ENCODE assay signal across 25 cellular contexts in genomic region chr10:50919010-50919409, GRCh38. TPM values are rescaled to one million over a fixed set of nuclear protein-coding genes. Genes with fewer than 3 reads are reported as not detected.
DNase-seq lines count a peak whose midpoint lies in the region; ATAC-seq, FAIRE-seq and TF ChIP-seq lines count a peak whose summit lies in the region.
"Had no signal": no experiment of that assay in that cellular context is flagged by ENCODE, and none has a peak within 500 bp of the region (broad histone marks: within the 10 kb centered on the region; RNA-seq: fewer than 3 reads in every experiment).

No MANE protein-coding gene starts in this region.

- H3K79me2 ChIP-seq in GM23248 (ENCODE audit: insufficient read depth) = no peaks in the 10 kb centered on the region

- no peak for TF ChIP-seq POLR2A in upper lobe of left lung (IDR thresholded peaks at IDR 0.05)

- H4K20me1 ChIP-seq in GM23248 (ENCODE audit: insufficient read depth) = no peaks in the 10 kb centered on the region

- H3K18ac ChIP-seq in neuronal stem cell (ENCODE audit: low read length) = no peak overlapping the region

- H3K9me2 ChIP-seq in GM23248 (ENCODE audit: insufficient read depth) = no peaks in the 10 kb centered on the region

- H3K9ac ChIP-seq in GM23248 = no peak overlapping the region
- H3K9ac ChIP-seq in neuronal stem cell (ENCODE audit: low read depth, low read length, poor library complexity) = no peak overlapping the region

- H3K36me3 ChIP-seq in GM23248 (ENCODE audit: low read depth) = no peaks in the 10 kb centered on the region
- H3K36me3 ChIP-seq in RWPE2 (ENCODE audit: low read depth) = no peaks in the 10 kb centered on the region
- no peaks in the 10 kb centered on the region for H3K36me3 ChIP-seq in neuronal stem cell (replicated peaks in 1 of 2; ENCODE audit: control insufficient read depth in 2 of 2, insufficient read depth in 2 of 2, low read length in 2 of 2)
- H3K36me3 ChIP-seq in upper lobe of left lung = no peaks in the 10 kb centered on the region
- H3K36me3 ChIP-seq: HAP-1 had no signal

- DNase-seq in Daoy (ENCODE audit: low read depth) (peak; percentile 4), GM23248 (peak; percentile 61), RWPE2 (ENCODE audit: low spot score) (no peak), frontal cortex (ENCODE audit: low spot score in 2 of 2) (no peak), COLO668 (lab: John Stamatoyannopoulos, UW; ENCODE audit: unreplicated experiment) (no peak), neuronal stem cell (ENCODE audit: low spot score) (no peak), upper lobe of left lung (no peak)
- DNase-seq: ACHN, AML-193, DMS79, GDM1, MV-4-11, NCI-H1417 treated with DMSO at 0.1 percent for 48 hours, NCI-H187 treated with DMSO at 0.1 percent for 48 hours, NCI-H2171 treated with DMSO at 0.1 percent for 48 hours, NCI-H446 treated with DMSO at 0.1 percent for 48 hours, NCI-H748 treated with DMSO at 0.1 percent for 48 hours, OCI-M1, SIG-M5, T-helper 1 cell had no signal

- H4K91ac ChIP-seq in neuronal stem cell (ENCODE audit: low read depth, low read length, poor library complexity) = no peak overlapping the region

- no peak for TF ChIP-seq EP300 in upper lobe of left lung (IDR thresholded peaks at IDR 0.05)

- H3K23ac ChIP-seq in neuronal stem cell (ENCODE audit: low read depth, low read length, poor library complexity) = no peak overlapping the region

- H3K79me1 ChIP-seq in neuronal stem cell (ENCODE audit: low read depth, low read length) = no peaks in the 10 kb centered on the region

- TF ChIP-seq CTCF in RWPE2 (IDR thresholded peaks at IDR 0.05; ENCODE audit: poor library complexity, severe bottlenecking) = no peak
- no peak for TF ChIP-seq CTCF in upper lobe of left lung (IDR thresholded peaks at IDR 0.05)

- no peak for FAIRE-seq in frontal cortex (lab: Jason Lieb, UNC)
- FAIRE-seq: K562 had no signal

- H3K4me2 ChIP-seq in GM23248 (ENCODE audit: unreplicated experiment) (no peak overlapping the region), neuronal stem cell (ENCODE audit: insufficient read depth, low read length, poor library complexity, severe bottlenecking) (no peak overlapping the region)

- H3K4ac ChIP-seq in neuronal stem cell (ENCODE audit: low read length) = no peak overlapping the region

- no peak overlapping the region for H3K14ac ChIP-seq in neuronal stem cell (ENCODE audit: low read length)

- H2BK15ac ChIP-seq in neuronal stem cell (ENCODE audit: low read length) = no peak overlapping the region

- H3K27me3 ChIP-seq in GM23248 (replicated peaks; ENCODE audit: insufficient read depth) (no peaks in the 10 kb centered on the region), RWPE2 (ENCODE audit: insufficient read depth, poor library complexity, severe bottlenecking) (no peaks in the 10 kb centered on the region), neuronal stem cell (ENCODE audit: control insufficient read depth in 3 of 3, insufficient read depth in 3 of 3, low read depth in 1 of 3, low read length in 3 of 3) (no peaks in the 10 kb centered on the region), upper lobe of left lung (no peaks in the 10 kb centered on the region)

- H3F3A ChIP-seq in GM23248 (ENCODE audit: insufficient read depth) = peaks cover 8% of the 10 kb centered on the region

- whole genome bisulfite sequencing in GM23248 (ENCODE audit: low coverage in 1 of 2, low lambda C conversion rate in 2 of 2, missing lambda C conversion rate in 2 of 2), 2 experiments = 85 to 90% methylated on average over 3 of the region's 3 CpGs
- no CpG with 5 or more reads among the region's 3 CpGs for WGBS in neuronal stem cell (ENCODE audit: extremely low coverage in 2 of 2, insufficient read length in 2 of 2, insufficient replicate concordance in 1 of 2), 2 donors
- 91 to 92% methylated on average over 3 of the region's 3 CpGs for WGBS in upper lobe of left lung, 2 donors

- H2AK5ac ChIP-seq in neuronal stem cell (ENCODE audit: low read depth, low read length) = no peak overlapping the region

- ATAC-seq in RWPE2 (ENCODE audit: low read depth) (peak; percentile 67), esophagus mucosa (peak; percentile 76), upper lobe of left lung (ENCODE audit: low FRiP score in 2 of 2) (no peak)
- ATAC-seq: K562 had no signal

- no peak overlapping the region for H2AFZ ChIP-seq in GM23248
- H2AFZ ChIP-seq in neuronal stem cell (ENCODE audit: low read length) = no peak overlapping the region

- no peak overlapping the region for H2BK5ac ChIP-seq in neuronal stem cell (ENCODE audit: low read length)

- H3K27ac ChIP-seq in GM23248 (no peak overlapping the region), RWPE2 (ENCODE audit: poor library complexity, severe bottlenecking) (no peak overlapping the region), neuronal stem cell (replicated peaks; ENCODE audit: low read length) (no peak overlapping the region), upper lobe of left lung (no peak overlapping the region)
- H3K27ac ChIP-seq: C4-2B had no signal

- H3K4me3 ChIP-seq in GM23248 (no peak overlapping the region), RWPE2 (ENCODE audit: severe bottlenecking) (no peak overlapping the region), neuronal stem cell (ENCODE audit: low read length in 2 of 2) (no peak overlapping the region), upper lobe of left lung (no peak overlapping the region)
- H3K4me3 ChIP-seq: HAP-1, K562 had no signal

- no peak overlapping the region for H2BK120ac ChIP-seq in neuronal stem cell (ENCODE audit: low read depth, low read length)

- no peaks in the 10 kb centered on the region for H3K9me3 ChIP-seq in GM23248 (ENCODE audit: low read depth)
- no peaks in the 10 kb centered on the region for H3K9me3 ChIP-seq in RWPE2 (ENCODE audit: severe bottlenecking)
- peaks cover 0 to 4% of the 10 kb centered on the region in 2 donors for H3K9me3 ChIP-seq in neuronal stem cell (replicated peaks in 1 of 2; ENCODE audit: control insufficient read depth in 2 of 2, insufficient read depth in 1 of 2, low read depth in 1 of 2, low read length in 2 of 2)
- H3K9me3 ChIP-seq in upper lobe of left lung = peaks cover 0 to 12% (median 5%) of the 10 kb centered on the region in 4 donors
- H3K9me3 ChIP-seq: HAP-1 had no signal

- no peak overlapping the region for H4K8ac ChIP-seq in neuronal stem cell (ENCODE audit: low read depth, low read length)

- peaks cover 18% of the 10 kb centered on the region for H3K4me1 ChIP-seq in GM23248 (ENCODE audit: insufficient read depth)
- peaks cover 21% of the 10 kb centered on the region for H3K4me1 ChIP-seq in RWPE2 (ENCODE audit: insufficient read depth, poor library complexity, severe bottlenecking)
- H3K4me1 ChIP-seq in neuronal stem cell (ENCODE audit: control insufficient read depth in 2 of 2, insufficient read depth in 1 of 2, low read depth in 1 of 2, low read length in 2 of 2) = no peaks in the 10 kb centered on the region
- H3K4me1 ChIP-seq in upper lobe of left lung = no peaks in the 10 kb centered on the region
- H3K4me1 ChIP-seq: HAP-1 had no signal

- H2BK12ac ChIP-seq in neuronal stem cell (ENCODE audit: low read length) = no peak overlapping the region

- in situ Hi-C loops in GM23248 (cut with MboI) = no loop called here

RNA-seq across cellular contexts. Expression of gene A1CF, which starts 33.6 kb away (rescaled TPM):
- total RNA-seq in Daoy (2014; rRNA removed; shearing (Covaris generic)) = under 0.01 TPM in 1 of 2 replicates, not detected in the other
- not detected in 2 replicates for total RNA-seq in GM23248 (2014; rRNA removed; shearing (Covaris generic))
- not detected in 2 replicates for polyA plus RNA-seq in GM23248 (2016; fragmentation: Nextera tagmentation; extraction: Ambion mirVana)
- not detected for total RNA-seq in esophagus mucosa
- total RNA-seq in frontal cortex = not detected
- 0.06 TPM for polyA plus RNA-seq in neuronal stem cell (2013, experiment 1 of 2)
- 0.06 TPM for polyA plus RNA-seq in neuronal stem cell (2013, experiment 2 of 2)
- under 1 TPM in 2 of 6 donors, not detected in 4; 0.17 to 0.40 TPM for total RNA-seq in upper lobe of left lung
- total RNA-seq: RPMI7951 had no signal
- polyA plus RNA-seq: K562 had no signal

Comparison
In these comparisons a context has a peak if more than half of its experiments do, and no peak if none do; other contexts are left out.
1. DNase-seq: peak in Daoy (single experiment) and GM23248 (single experiment); none in RWPE2 (single experiment), frontal cortex (0 of 2), COLO668 (single experiment), neuronal stem cell (single experiment) and upper lobe of left lung (0 of 2).
2. ATAC-seq: peak in RWPE2 (single experiment) and esophagus mucosa (single experiment); none in upper lobe of left lung (0 of 2).